In the genomic region with DNA sequence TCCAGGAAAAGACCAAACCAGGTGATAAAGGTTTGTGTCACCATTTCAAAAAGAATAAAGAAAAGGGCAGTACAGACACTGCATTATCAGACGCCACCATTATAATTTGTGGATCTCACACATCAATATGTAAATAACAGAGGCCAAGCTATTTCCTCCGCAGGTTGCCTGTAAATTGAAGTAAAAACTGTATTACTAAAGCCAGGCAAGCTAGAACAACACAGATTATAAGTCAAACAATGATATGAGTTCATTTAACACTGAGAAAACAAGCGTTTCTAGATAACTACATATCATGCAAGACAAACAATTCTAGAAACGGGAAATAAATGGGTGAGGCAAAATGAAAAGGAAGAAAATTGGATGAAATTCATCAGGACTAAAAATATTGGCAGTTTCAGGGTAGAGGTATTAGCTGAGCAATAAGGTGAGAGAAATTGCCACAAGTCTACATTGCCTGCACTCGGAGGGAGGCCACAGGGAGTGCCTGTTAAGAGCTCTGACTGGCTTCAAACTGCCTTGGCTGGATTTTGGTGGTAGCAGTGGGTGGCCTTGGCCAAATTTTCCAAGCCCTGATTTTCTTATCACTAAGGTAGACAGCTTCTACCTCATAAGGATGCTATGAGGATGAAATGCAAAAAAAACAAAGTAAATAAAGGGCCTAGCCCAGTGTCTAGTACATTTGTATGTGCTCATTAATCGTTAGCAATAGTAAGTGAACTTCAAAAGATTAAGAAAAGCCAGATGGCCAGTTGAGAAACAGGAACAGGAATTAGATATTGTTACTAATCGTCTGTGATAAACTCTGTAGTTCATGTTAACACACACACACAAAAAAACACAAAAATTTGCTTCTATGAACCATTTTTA, we compare ENCODE assay signal across 1 cellular context.
TF ChIP-seq lines count a peak whose summit lies in the region.

No MANE protein-coding gene starts in this region.

TF ChIP-seq in HEK293, 187 proteins besides CTCF, POLR2A, EP300 and RAD21 (continued from another document):
- TF ChIP-seq, protein P1, sequence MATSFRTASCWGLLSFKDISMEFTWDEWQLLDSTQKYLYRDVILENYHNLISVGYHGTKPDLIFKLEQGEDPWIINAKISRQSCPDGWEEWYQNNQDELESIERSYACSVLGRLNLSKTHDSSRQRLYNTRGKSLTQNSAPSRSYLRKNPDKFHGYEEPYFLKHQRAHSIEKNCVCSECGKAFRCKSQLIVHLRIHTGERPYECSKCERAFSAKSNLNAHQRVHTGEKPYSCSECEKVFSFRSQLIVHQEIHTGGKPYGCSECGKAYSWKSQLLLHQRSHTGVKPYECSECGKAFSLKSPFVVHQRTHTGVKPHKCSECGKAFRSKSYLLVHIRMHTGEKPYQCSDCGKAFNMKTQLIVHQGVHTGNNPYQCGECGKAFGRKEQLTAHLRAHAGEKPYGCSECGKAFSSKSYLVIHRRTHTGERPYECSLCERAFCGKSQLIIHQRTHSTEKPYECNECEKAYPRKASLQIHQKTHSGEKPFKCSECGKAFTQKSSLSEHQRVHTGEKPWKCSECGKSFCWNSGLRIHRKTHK (tag by site-specific recombination; IDR thresholded peaks at IDR 0.05): no peak
- TF ChIP-seq ZFP69B (tag by site-specific recombination; IDR thresholded peaks at IDR 0.05) (no peak), KLF10 (tag by site-specific recombination; IDR thresholded peaks at IDR 0.05) (no peak), ZSCAN5A (tag by site-specific recombination; IDR thresholded peaks at IDR 0.05) (no peak), ZNF423 (tag by site-specific recombination; IDR thresholded peaks at IDR 0.05) (no peak), ZNF223 (tag by site-specific recombination; IDR thresholded peaks at IDR 0.05) (no peak), ZNF341 (tag by site-specific recombination; IDR thresholded peaks at IDR 0.05; ENCODE audit: low read depth) (no peak), ZNF335 (tag by site-specific recombination; conservative IDR thresholded peaks at IDR 0.05) (peak; percentile 50; the same call in 1 of the 2 replicates)
- TF ChIP-seq, protein P2, sequence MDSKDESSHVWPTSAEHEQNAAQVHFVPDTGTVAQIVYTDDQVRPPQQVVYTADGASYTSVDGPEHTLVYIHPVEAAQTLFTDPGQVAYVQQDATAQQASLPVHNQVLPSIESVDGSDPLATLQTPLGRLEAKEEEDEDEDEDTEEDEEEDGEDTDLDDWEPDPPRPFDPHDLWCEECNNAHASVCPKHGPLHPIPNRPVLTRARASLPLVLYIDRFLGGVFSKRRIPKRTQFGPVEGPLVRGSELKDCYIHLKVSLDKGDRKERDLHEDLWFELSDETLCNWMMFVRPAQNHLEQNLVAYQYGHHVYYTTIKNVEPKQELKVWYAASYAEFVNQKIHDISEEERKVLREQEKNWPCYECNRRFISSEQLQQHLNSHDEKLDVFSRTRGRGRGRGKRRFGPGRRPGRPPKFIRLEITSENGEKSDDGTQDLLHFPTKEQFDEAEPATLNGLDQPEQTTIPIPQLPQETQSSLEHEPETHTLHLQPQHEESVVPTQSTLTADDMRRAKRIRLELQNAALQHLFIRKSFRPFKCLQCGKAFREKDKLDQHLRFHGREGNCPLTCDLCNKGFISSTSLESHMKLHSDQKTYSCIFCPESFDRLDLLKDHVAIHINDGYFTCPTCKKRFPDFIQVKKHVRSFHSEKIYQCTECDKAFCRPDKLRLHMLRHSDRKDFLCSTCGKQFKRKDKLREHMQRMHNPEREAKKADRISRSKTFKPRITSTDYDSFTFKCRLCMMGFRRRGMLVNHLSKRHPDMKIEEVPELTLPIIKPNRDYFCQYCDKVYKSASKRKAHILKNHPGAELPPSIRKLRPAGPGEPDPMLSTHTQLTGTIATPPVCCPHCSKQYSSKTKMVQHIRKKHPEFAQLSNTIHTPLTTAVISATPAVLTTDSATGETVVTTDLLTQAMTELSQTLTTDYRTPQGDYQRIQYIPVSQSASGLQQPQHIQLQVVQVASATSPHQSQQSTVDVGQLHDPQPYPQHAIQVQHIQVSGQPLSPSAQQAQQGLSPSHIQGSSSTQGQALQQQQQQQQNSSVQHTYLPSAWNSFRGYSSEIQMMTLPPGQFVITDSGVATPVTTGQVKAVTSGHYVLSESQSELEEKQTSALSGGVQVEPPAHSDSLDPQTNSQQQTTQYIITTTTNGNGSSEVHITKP (tag by site-specific recombination; IDR thresholded peaks at IDR 0.05): no peak
